8 cellular contexts compared by ENCODE assay signal in the genomic region with DNA sequence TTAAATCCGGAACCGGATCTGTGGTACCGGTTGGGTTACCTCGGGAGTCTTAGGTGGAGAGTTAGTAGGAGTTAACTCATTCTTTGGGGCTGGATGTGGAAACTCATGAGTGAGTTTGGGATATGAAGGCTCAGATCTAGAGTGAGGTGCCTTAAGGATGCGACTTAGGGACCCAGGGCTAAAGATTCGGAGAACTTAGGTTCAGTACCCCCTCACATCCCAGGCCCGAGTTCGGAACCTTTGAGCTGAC. TPM values are rescaled to one million over a fixed set of nuclear protein-coding genes. Genes with fewer than 3 reads are reported as not detected.
DNase-seq lines count a peak whose midpoint lies in the region; ATAC-seq lines count a peak whose summit lies in the region.

No MANE protein-coding gene starts in this region.

- peak overlapping the region; percentile 96 for H3K27ac ChIP-seq in angular gyrus (ENCODE audit: low read depth, low read length)
- H3K27ac ChIP-seq in layer of hippocampus (ENCODE audit: low read depth, low read length) = peak overlapping the region; percentile 96
- H3K27ac ChIP-seq in thymus (ENCODE audit: low read depth) = peak overlapping the region; percentile 77

- H3K27me3 ChIP-seq in layer of hippocampus (ENCODE audit: control insufficient read depth, insufficient read depth, low read length) (no peaks in the 10 kb centered on the region), thymus (ENCODE audit: control insufficient read depth, insufficient read depth) (no peaks in the 10 kb centered on the region)

- CTCF ChIA-PET in activated CD4-positive, alpha-beta T cell treated with anti-CD3 and anti-CD28 coated beads, Interleukin-2, amount 10 ng/mL, durations not matched to agents 7 days and 5 days (lab: Charles Lee) = interaction anchor here (1.1 to 3.1 kb wide), 6 partner anchors 8 to 87 kb away, joined by 3 to 9 read pairs (median 4); a partner anchor contains a TSS

- peaks cover 39% of the 10 kb centered on the region for H3K4me1 Mint-ChIP-seq in activated CD4-positive, alpha-beta T cell treated with anti-CD3 and anti-CD28 coated beads, Interleukin-2, amount 10 ng/mL, durations not matched to agents 7 days and 5 days

- H3K27me3 Mint-ChIP-seq in activated CD4-positive, alpha-beta T cell treated with anti-CD3 and anti-CD28 coated beads, Interleukin-2, amount 10 ng/mL, durations not matched to agents 7 days and 5 days = no peaks in the 10 kb centered on the region

- no peak for ATAC-seq in HG03571 (IDR thresholded peaks at IDR 0.05; ENCODE audit: unreplicated experiment)

- POLR2A ChIA-PET in activated CD4-positive, alpha-beta T cell treated with anti-CD3 and anti-CD28 coated beads, Interleukin-2, amount 10 ng/mL, durations not matched to agents 7 days and 5 days (lab: Charles Lee) = interaction anchor here (0.6 to 0.9 kb wide), 2 partner anchors 28 to 398 kb away, joined by 3 to 10 read pairs; a partner anchor contains a TSS

- peak overlapping the region; percentile 65 for H3K4me3 ChIP-seq in thymus (ENCODE audit: low read length)

- 5% methylated on average over 8 of the region's 8 CpGs for WGBS in thymus

- peak overlapping the region; percentile 100 for H3K4me3 Mint-ChIP-seq in activated CD4-positive, alpha-beta T cell treated with anti-CD3 and anti-CD28 coated beads, Interleukin-2, amount 10 ng/mL, durations not matched to agents 7 days and 5 days

- H3K36me3 ChIP-seq in thymus (ENCODE audit: control insufficient read depth, insufficient read depth) = peaks cover 4% of the 10 kb centered on the region

- peaks cover 11% of the 10 kb centered on the region for H3K4me1 ChIP-seq in thymus (ENCODE audit: control insufficient read depth, insufficient read depth, low read length)

- DNase-seq in activated CD4-positive, alpha-beta T cell treated with anti-CD3 and anti-CD28 coated beads, Interleukin-2, amount 10 ng/mL, durations not matched to agents 7 days and 5 days = no peak
- DNase-seq in activated CD4-positive, alpha-beta T cell treated with anti-CD3 and anti-CD28 coated beads for 4 hours = no peak
- no peak for DNase-seq in stimulated activated naive CD4-positive, alpha-beta T cell treated with Interleukin-2 at 50 U/mL for 16 hours (lab: John Stamatoyannopoulos, UW)
- no peak for DNase-seq in NCI-H187 (lab: John Stamatoyannopoulos, UW)

- no peaks in the 10 kb centered on the region for H3K9me3 Mint-ChIP-seq in activated CD4-positive, alpha-beta T cell treated with anti-CD3 and anti-CD28 coated beads, Interleukin-2, amount 10 ng/mL, durations not matched to agents 7 days and 5 days

- H3K9me3 ChIP-seq in thymus (ENCODE audit: control insufficient read depth) = no peaks in the 10 kb centered on the region

- H3K36me3 Mint-ChIP-seq in activated CD4-positive, alpha-beta T cell treated with anti-CD3 and anti-CD28 coated beads, Interleukin-2, amount 10 ng/mL, durations not matched to agents 7 days and 5 days (ENCODE audit: low read depth) = peaks cover 39% of the 10 kb centered on the region

- H3K27ac Mint-ChIP-seq in activated CD4-positive, alpha-beta T cell treated with anti-CD3 and anti-CD28 coated beads, Interleukin-2, amount 10 ng/mL, durations not matched to agents 7 days and 5 days = peak overlapping the region; percentile 100

RNA-seq across cellular contexts. Expression of a gene that starts 0.3 kb away (rescaled TPM):
- 10 to 100 TPM; 17.5 to 19.8 TPM for total RNA-seq in activated CD4-positive, alpha-beta T cell treated with anti-CD3 and anti-CD28 coated beads, Interleukin-2, amount 10 ng/mL, durations not matched to agents 7 days and 5 days
- polyA plus RNA-seq in thymus = 7.4 TPM

RNA-seq across cellular contexts. Expression of a gene that starts 1.0 kb away (rescaled TPM):
- total RNA-seq in activated CD4-positive, alpha-beta T cell treated with anti-CD3 and anti-CD28 coated beads, Interleukin-2, amount 10 ng/mL, durations not matched to agents 7 days and 5 days = 100 to 1,000 TPM; 149 to 182 TPM
- 58.4 TPM for polyA plus RNA-seq in thymus

RNA-seq across cellular contexts. Expression of a gene that starts 25.4 kb away (rescaled TPM):
- total RNA-seq in activated CD4-positive, alpha-beta T cell treated with anti-CD3 and anti-CD28 coated beads, Interleukin-2, amount 10 ng/mL, durations not matched to agents 7 days and 5 days = under 1 TPM in 1 of 2 experiments, not detected in 1; 0.89 TPM
- polyA plus RNA-seq in thymus = 38.7 TPM

RNA-seq across cellular contexts. Expression of a gene that starts 28.1 kb away (rescaled TPM):
- 10 to 100 TPM; 52.8 to 54.7 TPM for total RNA-seq in activated CD4-positive, alpha-beta T cell treated with anti-CD3 and anti-CD28 coated beads, Interleukin-2, amount 10 ng/mL, durations not matched to agents 7 days and 5 days
- polyA plus RNA-seq in thymus = 86.7 TPM

RNA-seq across cellular contexts. Expression of a gene that starts 33.0 kb away (rescaled TPM):
- 1 to 10 TPM; 4.8 TPM for total RNA-seq in activated CD4-positive, alpha-beta T cell treated with anti-CD3 and anti-CD28 coated beads, Interleukin-2, amount 10 ng/mL, durations not matched to agents 7 days and 5 days
- 35.5 TPM for polyA plus RNA-seq in thymus
